Comparison of ENCODE assay signal across 8 cellular contexts in the genomic region with DNA sequence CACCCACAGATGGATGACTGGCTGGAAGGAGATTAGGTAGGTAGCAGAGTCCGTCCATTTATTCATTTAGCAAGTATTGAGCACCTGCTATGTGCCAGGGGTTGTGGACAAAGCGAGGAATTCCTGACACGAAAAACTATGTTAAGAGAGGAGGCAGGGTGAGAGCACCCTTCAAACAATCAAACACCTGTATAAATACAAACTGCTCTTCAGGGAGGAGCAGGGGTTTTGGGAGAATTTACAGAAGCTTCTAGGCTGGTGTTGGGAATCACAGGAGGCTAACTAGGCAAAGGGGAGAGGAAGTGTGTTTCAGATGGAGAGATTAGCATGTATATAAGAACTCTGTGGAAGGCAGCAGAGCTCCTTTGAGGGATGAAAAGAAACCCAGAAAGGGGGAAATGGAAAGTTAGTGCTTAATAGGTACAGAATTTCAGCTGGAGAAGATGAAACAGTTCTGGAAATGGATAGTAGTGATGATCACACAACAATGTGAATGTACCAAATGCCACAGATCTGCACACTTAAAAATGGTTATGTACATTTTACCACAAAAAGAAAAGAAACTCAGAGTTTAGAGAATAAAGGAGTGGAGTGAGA. TPM values are rescaled to one million over a fixed set of nuclear protein-coding genes. Genes with fewer than 3 reads are reported as not detected.
DNase-seq lines count a peak whose midpoint lies in the region; ATAC-seq and TF ChIP-seq lines count a peak whose summit lies in the region.

No MANE protein-coding gene starts in this region.

- peaks cover 43% of the 10 kb centered on the region for H3K4me1 Mint-ChIP-seq in CD4-positive, alpha-beta T cell (ENCODE audit: low read depth)
- H3K4me1 Mint-ChIP-seq in neural progenitor cell: peaks cover 24% of the 10 kb centered on the region

- peak overlapping the region; percentile 92 for H3K27ac ChIP-seq in CD4-positive, alpha-beta T cell (ENCODE audit: low read depth, low read length)
- H3K27ac ChIP-seq in effector memory CD4-positive, alpha-beta T cell (ENCODE audit: insufficient read depth, low read length, poor library complexity, severe bottlenecking): peak overlapping the region; percentile 93
- peak overlapping the region; percentile 47 for H3K27ac ChIP-seq in neural progenitor cell

- DNase-seq in CD4-positive, alpha-beta T cell: no peak
- peak; percentile 9 for DNase-seq in MV-4-11 (lab: John Stamatoyannopoulos, UW)
- DNase-seq in effector memory CD4-positive, alpha-beta T cell: no peak
- no peak for DNase-seq in neural progenitor cell (ENCODE audit: low spot score)
- DNase-seq in DMS79 treated with DMSO at 0.1 percent for 48 hours (lab: John Stamatoyannopoulos, UW): no peak
- no peak for DNase-seq in NCI-H69 (lab: John Stamatoyannopoulos, UW)

- H3K9ac ChIP-seq in neural progenitor cell: peak overlapping the region; percentile 12

- CTCF ChIA-PET in CD4-positive, alpha-beta T cell (lab: Charles Lee): interaction anchor here (0.6 to 3.8 kb wide), 17 partner anchors 8 to 162 kb away, joined by 3 to 26 read pairs (median 4); a partner anchor contains a TSS

- H3K27me3 Mint-ChIP-seq in CD4-positive, alpha-beta T cell: no peaks in the 10 kb centered on the region
- H3K27me3 Mint-ChIP-seq in neural progenitor cell (ENCODE audit: insufficient read depth, low read depth): no peaks in the 10 kb centered on the region

- intact Hi-C loops in CD4-positive, alpha-beta T cell (cut with DNase I, micrococcal nuclease): loop anchor here (1.0 to 10.0 kb wide), 6 partner anchors 8 to 302 kb away; a partner anchor contains a TSS

- peaks cover 20% of the 10 kb centered on the region for H3F3A ChIP-seq in neural progenitor cell (ENCODE audit: low read depth)

- peaks cover 44% of the 10 kb centered on the region for H3K79me2 ChIP-seq in neural progenitor cell (ENCODE audit: low read depth)

- peak overlapping the region; percentile 80 for H3K4me3 ChIP-seq in effector memory CD4-positive, alpha-beta T cell (ENCODE audit: insufficient read depth, low read depth, low read length, poor library complexity, severe bottlenecking)
- H3K4me3 ChIP-seq in neural progenitor cell: peak overlapping the region; percentile 82

- H3K27ac Mint-ChIP-seq in CD4-positive, alpha-beta T cell: peak overlapping the region; percentile 98
- H3K27ac Mint-ChIP-seq in neural progenitor cell: peak overlapping the region; percentile 31

- POLR2A ChIA-PET in CD4-positive, alpha-beta T cell (lab: Charles Lee): interaction anchor here (0.7 to 3.6 kb wide), 10 partner anchors 8 to 81 kb away, joined by 3 to 38 read pairs (median 5); a partner anchor contains a TSS

- H3K36me3 ChIP-seq in effector memory CD4-positive, alpha-beta T cell (ENCODE audit: control insufficient read depth, insufficient read depth, low read length): no peaks in the 10 kb centered on the region
- H3K36me3 ChIP-seq in neural progenitor cell: no peaks in the 10 kb centered on the region

- peaks cover 9% of the 10 kb centered on the region for H4K20me1 ChIP-seq in neural progenitor cell (ENCODE audit: low read depth)

- peak overlapping the region; percentile 39 for H2AFZ ChIP-seq in neural progenitor cell (replicated peaks)

- H3K4me1 ChIP-seq in effector memory CD4-positive, alpha-beta T cell (ENCODE audit: control insufficient read depth, insufficient read depth, low read length, poor library complexity, severe bottlenecking): peaks cover 4% of the 10 kb centered on the region
- peaks cover 16% of the 10 kb centered on the region for H3K4me1 ChIP-seq in neural progenitor cell

- no peaks in the 10 kb centered on the region for H3K9me3 ChIP-seq in CD4-positive, alpha-beta T cell (ENCODE audit: control insufficient read depth, low read length)
- no peaks in the 10 kb centered on the region for H3K9me3 ChIP-seq in effector memory CD4-positive, alpha-beta T cell (ENCODE audit: control insufficient read depth, low read length)
- H3K9me3 ChIP-seq in neural progenitor cell (ENCODE audit: low read depth): no peaks in the 10 kb centered on the region

- peak overlapping the region; percentile 93 for H3K4me3 Mint-ChIP-seq in CD4-positive, alpha-beta T cell
- peak overlapping the region; percentile 92 for H3K4me3 Mint-ChIP-seq in neural progenitor cell

- no peak for ATAC-seq in CD4-positive, alpha-beta T cell (ENCODE audit: poor library complexity)
- ATAC-seq in esophagus mucosa (no peak), HG03159 (IDR thresholded peaks at IDR 0.05; ENCODE audit: unreplicated experiment) (no peak)

- H3K4me2 ChIP-seq in neural progenitor cell: peak overlapping the region; percentile 79

- peaks cover 21% of the 10 kb centered on the region for H3K36me3 Mint-ChIP-seq in CD4-positive, alpha-beta T cell (ENCODE audit: low read depth)
- peaks cover 10% of the 10 kb centered on the region for H3K36me3 Mint-ChIP-seq in neural progenitor cell

- H3K9me3 Mint-ChIP-seq in CD4-positive, alpha-beta T cell: no peaks in the 10 kb centered on the region
- peaks cover 5% of the 10 kb centered on the region for H3K9me3 Mint-ChIP-seq in neural progenitor cell

- TF ChIP-seq CTCF in CD4-positive, alpha-beta T cell (IDR thresholded peaks at IDR 0.05): peak; percentile 15
- TF ChIP-seq CTCF in neural progenitor cell (IDR thresholded peaks at IDR 0.05): no peak

- H3K27me3 ChIP-seq in CD4-positive, alpha-beta T cell (ENCODE audit: control insufficient read depth, insufficient read depth, low read length): no peaks in the 10 kb centered on the region
- no peaks in the 10 kb centered on the region for H3K27me3 ChIP-seq in effector memory CD4-positive, alpha-beta T cell (replicated peaks; ENCODE audit: control insufficient read depth, insufficient read depth, low read length, poor library complexity, severe bottlenecking)
- H3K27me3 ChIP-seq in neural progenitor cell: peaks cover 2% of the 10 kb centered on the region

RNA-seq across cellular contexts. Expression of a gene that starts 0.8 kb away (rescaled TPM):
- total RNA-seq in CD4-positive, alpha-beta T cell: 10 to 100 TPM; 73.6 to 75.4 TPM
- 48.5 and 48.6 TPM in 2 replicates for total RNA-seq in neural progenitor cell (ENCODE audit: low replicate concordance)
- total RNA-seq in esophagus mucosa: 17.4 TPM

RNA-seq across cellular contexts. Expression of a gene that starts 8.1 kb away (rescaled TPM):
- 10 to 100 TPM; 47.2 to 53.6 TPM for total RNA-seq in CD4-positive, alpha-beta T cell
- total RNA-seq in neural progenitor cell (ENCODE audit: low replicate concordance) (58.4 and 108 TPM in 2 replicates), esophagus mucosa (20.2 TPM)

RNA-seq across cellular contexts. Expression of a gene that starts 17.9 kb away (rescaled TPM):
- 100 to 1,000 TPM; 236 to 249 TPM for total RNA-seq in CD4-positive, alpha-beta T cell
- total RNA-seq in neural progenitor cell (ENCODE audit: low replicate concordance) (127 and 190 TPM in 2 replicates), esophagus mucosa (25.4 TPM)
